Comparison of ENCODE assay signal across 19 cellular contexts in genomic region chr10:131849591-131850489, GRCh38.
"Had no signal": no experiment of that assay in that cellular context is flagged by ENCODE, and none has a peak within 500 bp of the region (broad histone marks: within the 10 kb centered on the region; RNA-seq: fewer than 3 reads in every experiment).

No MANE protein-coding gene starts in this region.

- ATAC-seq: activated T-cell treated with anti-CD3 and anti-CD28 coated beads, Interleukin-2, amount 50 U/mL, for 4 hours; body of pancreas; foreskin keratinocyte had no signal

- H3K9me3 Mint-ChIP-seq: activated B cell treated with CpG ODN at 0.5 μM for 24 hours; activated T-cell treated with anti-CD3 and anti-CD28 coated beads, Interleukin-2, amount 50 U/mL, for 4 hours had no signal

- DNase-seq: activated B cell treated with CpG ODN at 0.5 μM for 24 hours; activated CD4-positive, alpha-beta T cell treated with anti-CD3 and anti-CD28 coated beads, Interleukin-2, amount 50 U/mL, for 4 hours; activated gamma-delta T cell treated with Interleukin-2 at 50 U/mL for 16 hours; activated T-cell treated with anti-CD3 and anti-CD28 coated beads, Interleukin-2, amount 50 U/mL, for 4 hours; amniotic stem cell; body of pancreas; central memory CD4-positive, alpha-beta T cell; cortex of kidney; effector CD8-positive, alpha-beta T cell; foreskin keratinocyte; kidney glomerular epithelial cell; nephron progenitor cell; stimulated activated CD4-positive, alpha-beta T cell treated with anti-CD3 and anti-CD28 coated beads, Interleukin-12 subunit alpha, Interleukin-12 subunit beta, amount 100 ng/mL, for 4 hours; stimulated activated CD4-positive, alpha-beta T cell treated with anti-CD3 and anti-CD28 coated beads, Interleukin-2, amount 100 ng/mL, for 24 hours; SW 1271; transverse colon had no signal

- H3K4me1 Mint-ChIP-seq: activated B cell treated with CpG ODN at 0.5 μM for 24 hours, mesothelial cell of epicardium had no signal

- H3K27ac ChIP-seq: body of pancreas, foreskin keratinocyte, transverse colon had no signal

- H3K36me3 Mint-ChIP-seq: activated naive CD8-positive, alpha-beta T cell; mesothelial cell of epicardium had no signal

- H3K27me3 Mint-ChIP-seq: activated B cell treated with CpG ODN at 0.5 μM for 24 hours; activated naive CD8-positive, alpha-beta T cell had no signal

- H3K36me3 ChIP-seq: transverse colon had no signal

- H3K27ac Mint-ChIP-seq: activated B cell treated with CpG ODN at 0.5 μM for 24 hours; activated naive CD8-positive, alpha-beta T cell; mesothelial cell of epicardium; nephron progenitor cell; T-helper 2 cell treated with Interferon-gamma antibody and Interleukin-4, amounts not matched to agents 5 μg/mL and 100 μg/mL, for 36 hours had no signal

- H3K4me1 ChIP-seq: body of pancreas, foreskin keratinocyte, transverse colon had no signal

- H3K4me3 Mint-ChIP-seq: activated B cell treated with CpG ODN at 0.5 μM for 24 hours; activated naive CD8-positive, alpha-beta T cell; activated T-cell treated with anti-CD3 and anti-CD28 coated beads, Interleukin-2, amount 50 U/mL, for 4 hours; mesothelial cell of epicardium; nephron progenitor cell; T-helper 2 cell treated with Interferon-gamma antibody and Interleukin-4, amounts not matched to agents 5 μg/mL and 100 μg/mL, for 36 hours had no signal

- H3K4me3 ChIP-seq: body of pancreas, transverse colon had no signal

- H3K9me3 ChIP-seq: body of pancreas, transverse colon had no signal

- H3K27me3 ChIP-seq: foreskin keratinocyte, transverse colon had no signal
